Comparison of ENCODE assay signal across 17 cellular contexts in the genomic region with DNA sequence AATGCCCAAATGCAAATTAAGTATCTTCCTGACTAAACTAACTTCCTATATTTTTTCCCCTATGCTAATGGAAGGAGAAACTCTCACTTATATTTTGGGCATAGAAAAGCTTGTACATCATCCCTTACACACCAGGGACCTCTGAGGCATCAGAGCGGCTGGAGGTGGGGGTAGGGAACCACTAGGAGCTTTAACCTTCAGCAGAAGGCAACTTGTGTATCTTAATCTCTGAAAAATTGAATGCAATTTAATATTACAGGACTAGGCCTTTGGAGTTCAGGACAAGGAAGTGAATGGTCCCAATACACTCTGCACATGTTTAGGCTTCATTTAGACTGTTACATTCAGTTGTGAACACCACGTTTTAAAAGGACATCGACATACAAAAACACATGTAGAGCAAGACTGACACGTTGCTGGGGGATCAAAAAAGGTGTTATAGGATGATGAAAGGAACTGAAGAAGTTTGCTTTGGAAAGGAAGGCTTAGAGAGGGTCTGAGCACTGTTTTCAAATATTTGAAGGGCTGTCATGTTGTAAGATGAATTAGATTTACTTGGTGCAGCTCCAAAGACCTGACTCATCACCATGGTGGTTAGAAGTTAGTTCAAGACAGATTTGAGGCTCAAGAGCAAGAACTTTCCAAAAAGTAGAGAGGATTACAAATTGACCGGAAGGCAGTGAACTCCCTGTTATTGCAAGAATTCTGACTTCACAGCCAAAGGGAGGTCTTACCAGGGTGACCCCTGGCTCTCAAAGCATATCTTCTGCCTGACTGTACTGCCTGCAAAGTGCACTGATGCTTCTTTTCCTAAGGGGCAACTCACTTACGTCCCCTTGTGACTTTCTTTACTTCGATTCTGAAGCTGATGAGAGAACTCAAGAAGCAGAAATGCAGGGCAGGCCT.
DNase-seq lines count a peak whose midpoint lies in the region; ATAC-seq, FAIRE-seq and TF ChIP-seq lines count a peak whose summit lies in the region.
"Had no signal": no experiment of that assay in that cellular context is flagged by ENCODE, and none has a peak within 500 bp of the region (broad histone marks: within the 10 kb centered on the region; RNA-seq: fewer than 3 reads in every experiment).

No MANE protein-coding gene starts in this region.

- H3K27ac ChIP-seq in HepG2 (ENCODE audit: extremely low read length, insufficient read depth, low read length) = no peak overlapping the region
- H3K27ac ChIP-seq in right lobe of liver = no peak overlapping the region
- no peak overlapping the region for H3K27ac ChIP-seq in kidney (ENCODE audit: low read depth in 2 of 2, low read length in 2 of 2)
- H3K27ac ChIP-seq in uterus = peak overlapping the region in 1 of 2 donors; percentile 31
- H3K27ac ChIP-seq: coronary artery, spleen, VCaP had no signal

- H3K36me3 Mint-ChIP-seq in mesothelial cell of epicardium = peaks cover 5% of the 10 kb centered on the region

- no peak overlapping the region for H3K4me3 Mint-ChIP-seq in mesothelial cell of epicardium
- H3K4me3 Mint-ChIP-seq: B cell had no signal

- TF ChIP-seq CTCF in HepG2 (CRISPR knock-in tag; IDR thresholded peaks at IDR 0.05) (no peak), right lobe of liver (IDR thresholded peaks at IDR 0.05) (no peak), kidney (IDR thresholded peaks at IDR 0.05; ENCODE audit: borderline replicate concordance, extremely low read depth, insufficient read depth) (no peak), uterus (IDR thresholded peaks at IDR 0.05) (no peak), mesothelial cell of epicardium (IDR thresholded peaks at IDR 0.05; ENCODE audit: unreplicated experiment) (no peak)

- FAIRE-seq in HepG2 (lab: Jason Lieb, UNC) (no peak), kidney (lab: Jason Lieb, UNC) (no peak)

- no peak for TF ChIP-seq EP300 in HepG2 (IDR thresholded peaks at IDR 0.05; ENCODE audit: low read depth in 2 of 2, low read length in 2 of 2)
- no peak for TF ChIP-seq EP300 in HepG2 (CRISPR knock-in tag; IDR thresholded peaks at IDR 0.05; ENCODE audit: borderline replicate concordance)

- POLR2A ChIA-PET in HepG2 (lab: Yijun Ruan, JAX) = no interaction called here

- H3K27ac Mint-ChIP-seq in mesothelial cell of epicardium = no peak overlapping the region
- H3K27ac Mint-ChIP-seq: B cell had no signal

- in situ Hi-C loops in HepG2 (cut with HindIII; ENCODE audit: extremely low pct_ligation_motif_present, low pct_unique_long_range_greater_than_20kb) = no loop called here

- WGBS in HepG2 (ENCODE audit: low lambda C conversion rate) = 15% methylated on average over 7 of the region's 7 CpGs
- WGBS in right lobe of liver (ENCODE audit: insufficient coverage, low coverage, low lambda C conversion rate, missing lambda C conversion rate) = 78% methylated on average over 7 of the region's 7 CpGs

- no peaks in the 10 kb centered on the region for H4K20me1 ChIP-seq in HepG2 (ENCODE audit: insufficient read depth, low read length)

- no TSS peak for BruUV-seq in HepG2 (replicated peaks; lab: Mats Ljungman, UMichigan)

- H3K4me1 ChIP-seq in HepG2 (ENCODE audit: insufficient read depth, low read length) = no peaks in the 10 kb centered on the region
- H3K4me1 ChIP-seq in right lobe of liver = no peaks in the 10 kb centered on the region
- no peaks in the 10 kb centered on the region for H3K4me1 ChIP-seq in kidney (ENCODE audit: control insufficient read depth in 1 of 2, insufficient read depth in 1 of 2, low read depth in 1 of 2, low read length in 2 of 2)
- peaks cover 0 to 7% of the 10 kb centered on the region in 2 donors for H3K4me1 ChIP-seq in uterus

- intact Hi-C loops in HepG2 (cut with micrococcal nuclease; ENCODE audit: unreplicated experiment) (no loop called here), right lobe of liver (cut with DNase I) (no loop called here), kidney (cut with DNase I) (no loop called here), uterus (cut with DNase I; ENCODE audit: low total_unique reads) (no loop called here)

- TF ChIP-seq RAD21 in HepG2 (CRISPR knock-in tag; IDR thresholded peaks at IDR 0.05) = no peak

- H3K27me3 ChIP-seq in HepG2 (ENCODE audit: control insufficient read depth in 1 of 2, insufficient read depth in 2 of 2, low read length in 2 of 2) (peaks cover 2 to 15% of the 10 kb centered on the region in 2 experiments; a peak in 4 of 5 replicates), right lobe of liver (no peaks in the 10 kb centered on the region), uterus (no peaks in the 10 kb centered on the region)
- H3K27me3 ChIP-seq: spleen had no signal

- no peaks in the 10 kb centered on the region for H3K9me3 Mint-ChIP-seq in mesothelial cell of epicardium

- H3K79me2 ChIP-seq in HepG2 (ENCODE audit: insufficient read depth, low read length) = no peaks in the 10 kb centered on the region

- no peaks in the 10 kb centered on the region for H3K27me3 Mint-ChIP-seq in mesothelial cell of epicardium (ENCODE audit: low read depth)

- H3K9me3 ChIP-seq in HepG2 (ENCODE audit: low read length) (no peaks in the 10 kb centered on the region), right lobe of liver (no peaks in the 10 kb centered on the region), kidney (ENCODE audit: control insufficient read depth in 1 of 2, low read length in 2 of 2) (no peaks in the 10 kb centered on the region), uterus (no peaks in the 10 kb centered on the region)
- H3K9me3 ChIP-seq: spleen had no signal

- CTCF ChIA-PET in HepG2 (lab: Yijun Ruan, JAX; ENCODE audit: low intra/inter-chr PET ratio, low total read pairs) = no interaction called here

- H3K9ac ChIP-seq in HepG2 (ENCODE audit: insufficient read depth, low read depth, low read length) (no peak overlapping the region), kidney (ENCODE audit: low read length in 2 of 2) (no peak overlapping the region)

- DNase-seq in HepG2 (ENCODE audit: low spot score) (no peak), right lobe of liver (no peak), amniotic stem cell (lab: John Stamatoyannopoulos, UW) (peak; percentile 85), kidney (peak; percentile 7), uterus (peak; percentile 42 to 43), left lobe of liver (ENCODE audit: low spot score) (no peak), mesothelial cell of epicardium (ENCODE audit: low spot score in 2 of 2, unreplicated experiment in 2 of 2) (no peak)
- no peak for DNase-seq in activated CD4-positive, alpha-beta T cell treated with anti-CD3 and anti-CD28 coated beads for 1 hour
- DNase-seq: activated T-cell treated with anti-CD3 and anti-CD28 coated beads, Interleukin-2, amount 50 U/mL, for 48 hours; hypothalamus; KBM-7; NCI-H2107; spleen; stimulated activated CD8-positive, alpha-beta memory T cell treated with anti-CD3 and anti-CD28 coated beads, Interleukin-4, amount 100 ng/mL, for 48 hours had no signal

- H3K4me2 ChIP-seq in HepG2 (ENCODE audit: low read depth, low read length) = no peak overlapping the region

- no peak for ATAC-seq in HepG2
- no peak for ATAC-seq in right lobe of liver
- ATAC-seq in left lobe of liver = no peak

- no peak for TF ChIP-seq POLR2A in HepG2 (IDR thresholded peaks at IDR 0.05; ENCODE audit: insufficient read depth in 1 of 2, low read depth in 2 of 2, low read length in 2 of 2)
- TF ChIP-seq POLR2A in right lobe of liver (IDR thresholded peaks at IDR 0.05) = no peak
- TF ChIP-seq POLR2A in uterus (IDR thresholded peaks at IDR 0.05) = no peak

- peaks cover 20% of the 10 kb centered on the region for H3K4me1 Mint-ChIP-seq in mesothelial cell of epicardium
- H3K4me1 Mint-ChIP-seq: B cell had no signal

- H3K4me3 ChIP-seq in HepG2 (replicated peaks in 1 of 3; ENCODE audit: insufficient read depth in 1 of 3, low read depth in 2 of 3, low read length in 3 of 3) (no peak overlapping the region), right lobe of liver (no peak overlapping the region), kidney (ENCODE audit: low read length in 2 of 2) (no peak overlapping the region), uterus (no peak overlapping the region)
- H3K4me3 ChIP-seq: coronary artery, spleen had no signal

- no peak overlapping the region for H2AFZ ChIP-seq in HepG2 (ENCODE audit: low read length)

- H3K36me3 ChIP-seq in HepG2 (replicated peaks in 1 of 2; ENCODE audit: control insufficient read depth in 1 of 2, insufficient read depth in 2 of 2, low read length in 2 of 2) (no peaks in the 10 kb centered on the region), right lobe of liver (no peaks in the 10 kb centered on the region), kidney (ENCODE audit: control insufficient read depth in 1 of 2, insufficient read depth in 2 of 2, low read length in 2 of 2) (no peaks in the 10 kb centered on the region), uterus (no peaks in the 10 kb centered on the region)

TF ChIP-seq in HepG2, 621 proteins besides CTCF, POLR2A, EP300 and RAD21:
- no peak for TF ChIP-seq ZNF883 (CRISPR knock-in tag; IDR thresholded peaks at IDR 0.05; ENCODE audit: not compliant biosample characterization)
- TF ChIP-seq, protein P1, sequence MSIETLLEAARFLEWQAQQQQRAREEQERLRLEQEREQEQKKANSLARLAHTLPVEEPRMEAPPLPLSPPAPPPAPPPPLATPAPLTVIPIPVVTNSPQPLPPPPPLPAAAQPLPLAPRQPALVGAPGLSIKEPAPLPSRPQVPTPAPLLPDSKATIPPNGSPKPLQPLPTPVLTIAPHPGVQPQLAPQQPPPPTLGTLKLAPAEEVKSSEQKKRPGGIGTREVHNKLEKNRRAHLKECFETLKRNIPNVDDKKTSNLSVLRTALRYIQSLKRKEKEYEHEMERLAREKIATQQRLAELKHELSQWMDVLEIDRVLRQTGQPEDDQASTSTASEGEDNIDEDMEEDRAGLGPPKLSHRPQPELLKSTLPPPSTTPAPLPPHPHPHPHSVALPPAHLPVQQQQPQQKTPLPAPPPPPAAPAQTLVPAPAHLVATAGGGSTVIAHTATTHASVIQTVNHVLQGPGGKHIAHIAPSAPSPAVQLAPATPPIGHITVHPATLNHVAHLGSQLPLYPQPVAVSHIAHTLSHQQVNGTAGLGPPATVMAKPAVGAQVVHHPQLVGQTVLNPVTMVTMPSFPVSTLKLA (IDR thresholded peaks at IDR 0.05) = peak; percentile 70
- TF ChIP-seq, protein P2, sequence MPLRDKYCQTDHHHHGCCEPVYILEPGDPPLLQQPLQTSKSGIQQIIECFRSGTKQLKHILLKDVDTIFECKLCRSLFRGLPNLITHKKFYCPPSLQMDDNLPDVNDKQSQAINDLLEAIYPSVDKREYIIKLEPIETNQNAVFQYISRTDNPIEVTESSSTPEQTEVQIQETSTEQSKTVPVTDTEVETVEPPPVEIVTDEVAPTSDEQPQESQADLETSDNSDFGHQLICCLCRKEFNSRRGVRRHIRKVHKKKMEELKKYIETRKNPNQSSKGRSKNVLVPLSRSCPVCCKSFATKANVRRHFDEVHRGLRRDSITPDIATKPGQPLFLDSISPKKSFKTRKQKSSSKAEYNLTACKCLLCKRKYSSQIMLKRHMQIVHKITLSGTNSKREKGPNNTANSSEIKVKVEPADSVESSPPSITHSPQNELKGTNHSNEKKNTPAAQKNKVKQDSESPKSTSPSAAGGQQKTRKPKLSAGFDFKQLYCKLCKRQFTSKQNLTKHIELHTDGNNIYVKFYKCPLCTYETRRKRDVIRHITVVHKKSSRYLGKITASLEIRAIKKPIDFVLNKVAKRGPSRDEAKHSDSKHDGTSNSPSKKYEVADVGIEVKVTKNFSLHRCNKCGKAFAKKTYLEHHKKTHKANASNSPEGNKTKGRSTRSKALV (CRISPR knock-in tag; IDR thresholded peaks at IDR 0.05) = no peak

Comparison
In these comparisons a context has a peak if more than half of its experiments do, and no peak if none do; other contexts are left out.
1. DNase-seq: peak in amniotic stem cell (single experiment), kidney (single experiment) and uterus (2 of 2); none in HepG2 (single experiment), right lobe of liver (0 of 3), left lobe of liver (single experiment), activated CD4-positive, alpha-beta T cell treated with anti-CD3 and anti-CD28 coated beads for 1 hour (single experiment) and mesothelial cell of epicardium (0 of 2).